8 cellular contexts compared by ENCODE assay signal in the genomic region with DNA sequence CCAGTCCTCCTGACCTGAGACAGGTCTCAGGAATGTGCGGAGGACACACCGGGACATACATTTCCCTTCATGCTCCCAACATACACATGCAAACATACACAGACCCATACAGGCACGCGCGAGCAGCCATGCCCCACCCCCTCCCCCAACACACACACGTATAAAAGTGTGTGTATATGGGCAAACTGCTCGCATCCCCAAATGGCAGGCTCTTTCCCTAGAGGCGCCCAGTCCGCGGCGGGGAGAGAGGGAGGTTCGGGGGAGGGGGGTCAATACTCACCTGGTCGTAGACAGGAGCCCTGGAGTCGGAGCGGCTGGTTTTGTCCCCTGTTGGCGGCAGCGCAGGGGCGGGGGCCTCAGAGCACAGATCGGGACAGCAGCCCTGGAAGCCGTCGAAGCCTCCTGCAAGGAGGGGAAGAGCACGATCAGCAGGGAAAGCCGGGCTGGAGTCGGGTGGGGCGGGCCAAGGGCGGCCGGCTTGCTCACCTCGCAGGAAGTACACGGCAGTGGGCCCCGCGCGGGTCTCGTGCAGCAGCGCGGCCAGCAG.
DNase-seq lines count a peak whose midpoint lies in the region; ATAC-seq and TF ChIP-seq lines count a peak whose summit lies in the region.

No MANE protein-coding gene starts in this region.

- H3K27ac Mint-ChIP-seq in T-helper 1 cell treated with Interleukin-12 subunit alpha and Interleukin-12 subunit beta and Interleukin-4 antibody, amounts not matched to agents 30 μg/mL and 1 μg/mL, for 36 hours: peak overlapping the region; percentile 89
- H3K27ac Mint-ChIP-seq in nephron progenitor cell: no peak overlapping the region

- no peak for ATAC-seq in HG03280 (IDR thresholded peaks at IDR 0.05; ENCODE audit: unreplicated experiment)
- ATAC-seq in GM18868 (IDR thresholded peaks at IDR 0.05; ENCODE audit: unreplicated experiment): no peak

- H3K4me3 ChIP-seq in coronary artery: peak overlapping the region; percentile 70

- peak overlapping the region; percentile 92 for H3K4me3 Mint-ChIP-seq in T-helper 1 cell treated with Interleukin-12 subunit alpha and Interleukin-12 subunit beta and Interleukin-4 antibody, amounts not matched to agents 30 μg/mL and 1 μg/mL, for 36 hours
- peak overlapping the region; percentile 78 for H3K4me3 Mint-ChIP-seq in nephron progenitor cell

- no peaks in the 10 kb centered on the region for H3K27me3 Mint-ChIP-seq in T-helper 1 cell treated with Interleukin-12 subunit alpha and Interleukin-12 subunit beta and Interleukin-4 antibody, amounts not matched to agents 30 μg/mL and 1 μg/mL, for 36 hours (ENCODE audit: low read depth)
- peaks cover 50% of the 10 kb centered on the region for H3K27me3 Mint-ChIP-seq in nephron progenitor cell (ENCODE audit: low read depth, poor library complexity)

- peaks cover 13% of the 10 kb centered on the region for H3K36me3 Mint-ChIP-seq in T-helper 1 cell treated with Interleukin-12 subunit alpha and Interleukin-12 subunit beta and Interleukin-4 antibody, amounts not matched to agents 30 μg/mL and 1 μg/mL, for 36 hours (ENCODE audit: low read depth)
- no peaks in the 10 kb centered on the region for H3K36me3 Mint-ChIP-seq in nephron progenitor cell (ENCODE audit: low read depth)

- TF ChIP-seq CTCF in coronary artery (IDR thresholded peaks at IDR 0.05) (no peak), nephron progenitor cell (IDR thresholded peaks at IDR 0.05) (peak; percentile 1)

- H3K27ac ChIP-seq in coronary artery: peak overlapping the region in 1 of 2 donors; percentile 56

- DNase-seq in NCI-H510A treated with DMSO at 0.1 percent for 48 hours (lab: John Stamatoyannopoulos, UW): peak; percentile 38
- no peak for DNase-seq in NCI-H510A (lab: John Stamatoyannopoulos, UW)
- DNase-seq in coronary artery (ENCODE audit: low spot score): no peak
- DNase-seq in nephron progenitor cell: no peak
- DNase-seq in DMS153 (lab: John Stamatoyannopoulos, UW): no peak

- no peaks in the 10 kb centered on the region for H3K9me3 Mint-ChIP-seq in T-helper 1 cell treated with Interleukin-12 subunit alpha and Interleukin-12 subunit beta and Interleukin-4 antibody, amounts not matched to agents 30 μg/mL and 1 μg/mL, for 36 hours
- H3K9me3 Mint-ChIP-seq in nephron progenitor cell: no peaks in the 10 kb centered on the region

- H3K4me1 Mint-ChIP-seq in T-helper 1 cell treated with Interleukin-12 subunit alpha and Interleukin-12 subunit beta and Interleukin-4 antibody, amounts not matched to agents 30 μg/mL and 1 μg/mL, for 36 hours (ENCODE audit: low read depth): peaks cover 46% of the 10 kb centered on the region
- peaks cover 40% of the 10 kb centered on the region for H3K4me1 Mint-ChIP-seq in nephron progenitor cell
